In the genomic region with DNA sequence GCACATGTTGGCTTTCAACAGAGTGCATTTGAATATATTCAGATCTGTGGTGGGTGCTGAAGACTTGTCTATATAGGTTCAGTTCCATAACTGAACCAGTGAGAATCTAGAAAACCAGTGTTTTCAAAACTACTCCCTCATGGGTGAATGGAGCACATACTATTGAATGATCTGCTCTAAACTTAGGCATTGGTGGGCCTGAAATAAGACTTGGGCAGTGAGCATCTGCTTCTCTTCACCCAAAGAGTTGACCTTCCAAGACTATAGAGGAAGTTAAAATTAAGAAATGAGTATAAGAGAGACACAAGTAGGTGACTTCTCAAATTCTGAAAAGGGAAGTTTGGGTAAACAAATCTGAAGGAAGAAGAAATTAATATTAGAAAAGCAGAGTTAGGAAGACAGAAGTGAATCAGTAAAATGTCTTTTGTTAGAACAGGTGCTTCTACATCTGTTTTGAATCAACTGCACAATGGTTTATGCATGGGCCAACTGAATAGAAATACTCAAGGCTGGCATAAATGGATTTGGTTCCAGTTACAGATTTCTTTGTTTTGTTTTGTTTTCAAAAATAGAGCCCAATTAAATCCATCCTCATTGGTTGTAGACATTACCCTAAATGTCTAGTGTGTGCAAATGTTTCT, we compare ENCODE assay signal across 9 cellular contexts. TPM values are rescaled to one million over a fixed set of nuclear protein-coding genes. Genes with fewer than 3 reads are reported as not detected.
A peak's percentile ranks its signal among the peaks of the same experiment; 100 is the strongest.
DNase-seq lines count a peak whose midpoint lies in the region; ATAC-seq, FAIRE-seq and TF ChIP-seq lines count a peak whose summit lies in the region.
"Had no signal": no experiment of that assay in that cellular context is flagged by ENCODE, and none has a peak within 500 bp of the region (broad histone marks: within the 10 kb centered on the region; RNA-seq: fewer than 3 reads in every experiment).

No MANE protein-coding gene starts in this region.

- H3K9me1 ChIP-seq in keratinocyte (ENCODE audit: control insufficient read depth, extremely low read depth, insufficient read depth, low read length), result no peaks in the 10 kb centered on the region

- H3K27me3 Mint-ChIP-seq in IgD-negative memory B cell, result no peaks in the 10 kb centered on the region

- peaks cover 24% of the 10 kb centered on the region for H3K4me1 ChIP-seq in keratinocyte (ENCODE audit: control insufficient read depth, extremely low read depth, insufficient read depth, low read length)
- H3K4me1 ChIP-seq in suprapubic skin, result peaks cover 3% of the 10 kb centered on the region
- H3K4me1 ChIP-seq in thyroid gland, result peaks cover 5 to 6% of the 10 kb centered on the region in 2 donors

- H2AFZ ChIP-seq in keratinocyte (ENCODE audit: control insufficient read depth, low read length), result no peak overlapping the region

- peak overlapping the region; percentile 1 to 30 (median 28) for H3K27ac Mint-ChIP-seq in IgD-negative memory B cell

- peak; percentile 70 for ATAC-seq in GM18870 (IDR thresholded peaks at IDR 0.05; ENCODE audit: unreplicated experiment)
- ATAC-seq in HG02588 (IDR thresholded peaks at IDR 0.05; ENCODE audit: unreplicated experiment), result peak; percentile 78
- ATAC-seq in HG02970 (IDR thresholded peaks at IDR 0.05; ENCODE audit: low FRiP score, unreplicated experiment), result no peak
- ATAC-seq: left lobe of liver had no signal

- H3K27me3 ChIP-seq in keratinocyte (ENCODE audit: control insufficient read depth, extremely low read depth, insufficient read depth, low read length) (no peaks in the 10 kb centered on the region), suprapubic skin (no peaks in the 10 kb centered on the region), thyroid gland (no peaks in the 10 kb centered on the region)

- peaks cover 0 to 8% (median 6%) of the 10 kb centered on the region in 3 donors for H3K9me3 Mint-ChIP-seq in IgD-negative memory B cell

- intact Hi-C loops in thyroid gland (cut with DNase I), result no loop called here

- TF ChIP-seq POLR2A in suprapubic skin (IDR thresholded peaks at IDR 0.05), result no peak
- TF ChIP-seq POLR2A in thyroid gland (IDR thresholded peaks at IDR 0.05), result no peak

- H3K36me3 ChIP-seq in keratinocyte (ENCODE audit: control insufficient read depth in 2 of 2, extremely low read depth in 1 of 2, insufficient read depth in 2 of 2, low read length in 2 of 2), result no peaks in the 10 kb centered on the region
- no peaks in the 10 kb centered on the region for H3K36me3 ChIP-seq in suprapubic skin
- no peaks in the 10 kb centered on the region for H3K36me3 ChIP-seq in thyroid gland

- dilution Hi-C loops in keratinocyte (cut with MboI; ENCODE audit: extremely low pct_ligation_motif_present, low sequenced_read_pairs), result no loop called here

- peak overlapping the region in 3 of 4 donors; percentile 8 to 70 (median 12) for H3K4me3 Mint-ChIP-seq in IgD-negative memory B cell

- FAIRE-seq in keratinocyte (lab: Jason Lieb, UNC), result no peak

- no peak for TF ChIP-seq CTCF in keratinocyte (optimal IDR thresholded peaks at IDR 0.05 in 1 of 3, IDR thresholded peaks at IDR 0.05 in 1 of 3, conservative IDR thresholded peaks at IDR 0.05 in 1 of 3; ENCODE audit: extremely low read depth in 1 of 3, insufficient read depth in 2 of 3, low read length in 3 of 3)
- no peak for TF ChIP-seq CTCF in suprapubic skin (IDR thresholded peaks at IDR 0.05)
- TF ChIP-seq CTCF in thyroid gland (IDR thresholded peaks at IDR 0.05), result no peak

- H3K9ac ChIP-seq in keratinocyte (ENCODE audit: control insufficient read depth, extremely low read depth, insufficient read depth, low read length), result no peak overlapping the region

- no peaks in the 10 kb centered on the region for H4K20me1 ChIP-seq in keratinocyte (ENCODE audit: control insufficient read depth, extremely low read depth, insufficient read depth, low read length)

- H3K4me1 Mint-ChIP-seq in IgD-negative memory B cell, result peaks cover 19 to 25% (median 25%) of the 10 kb centered on the region in 3 donors

- H3K36me3 Mint-ChIP-seq in IgD-negative memory B cell, result peaks cover 7% of the 10 kb centered on the region

- H3K79me2 ChIP-seq in keratinocyte (ENCODE audit: control insufficient read depth, insufficient read depth, low read length), result peaks cover 67% of the 10 kb centered on the region

- H3K27ac ChIP-seq in keratinocyte (ENCODE audit: control insufficient read depth, insufficient read depth, low read length) (peak overlapping the region; percentile 78), suprapubic skin (no peak overlapping the region), thyroid gland (no peak overlapping the region)

- DNase-seq in keratinocyte (ENCODE audit: low read depth, low spot score), result no peak
- DNase-seq in suprapubic skin (ENCODE audit: low spot score in 2 of 2), result no peak
- DNase-seq in thyroid gland, result no peak
- no peak for DNase-seq in NCI-H2227 treated with DMSO at 0.1 percent for 48 hours (lab: John Stamatoyannopoulos, UW)

- no peak for TF ChIP-seq EP300 in suprapubic skin (IDR thresholded peaks at IDR 0.05)

- H3K4me3 ChIP-seq in keratinocyte (ENCODE audit: control insufficient read depth in 2 of 3, extremely low read depth in 1 of 3, insufficient read depth in 2 of 3, low read depth in 1 of 3, low read length in 3 of 3), result no peak overlapping the region
- no peak overlapping the region for H3K4me3 ChIP-seq in suprapubic skin
- no peak overlapping the region for H3K4me3 ChIP-seq in thyroid gland (replicated peaks in 1 of 3)

- H3K9me3 ChIP-seq in keratinocyte (ENCODE audit: control insufficient read depth, low read depth, low read length) (no peaks in the 10 kb centered on the region), suprapubic skin (peaks cover 3% of the 10 kb centered on the region), thyroid gland (no peaks in the 10 kb centered on the region)

- no peak overlapping the region for H3K4me2 ChIP-seq in keratinocyte (ENCODE audit: control insufficient read depth, extremely low read depth, insufficient read depth, low read depth, low read length)

RNA-seq across cellular contexts. Expression of gene ALCAM, which starts 19.3 kb away (rescaled TPM):
- polyA plus RNA-seq in IgD-negative memory B cell, result 17.4 TPM
- polyA plus RNA-seq in keratinocyte, result 49.9 to 71.3 TPM (median 67.6 TPM) in 3 replicates
- 38.9 TPM for polyA plus RNA-seq in keratinocyte (2011; ENCODE audit: low read depth)
- polyA plus RNA-seq in keratinocyte (2011; cell fraction: cytosol; rRNA removed), result 16.5 and 38.3 TPM in 2 replicates
- 54.5 and 77.6 TPM in 2 replicates for polyA plus RNA-seq in keratinocyte (2011; cell fraction: nucleus; rRNA removed)
- 22.5 and 56.2 TPM in 2 replicates for polyA plus RNA-seq in keratinocyte (2012; ENCODE audit: low replicate concordance)
- polyA minus RNA-seq in keratinocyte, result 19.3 to 124 TPM (median 59.1 TPM) in 3 replicates
- polyA minus RNA-seq in keratinocyte (2011; cell fraction: cytosol; rRNA and poly(A)+ RNA removed), result 37.8 TPM
- 84.6 and 158 TPM in 2 replicates for polyA minus RNA-seq in keratinocyte (2011; cell fraction: nucleus; rRNA and poly(A)+ RNA removed)
- total RNA-seq in suprapubic skin, result 10 to 100 TPM; 27.6 to 65.5 (median 42.1) TPM
- 100 to 1,000 TPM in 2 of 4 donors, 10 to 100 TPM in 2; 86.5 to 129 (median 108) TPM for total RNA-seq in thyroid gland
